23 cellular contexts compared by ENCODE assay signal in the genomic region with DNA sequence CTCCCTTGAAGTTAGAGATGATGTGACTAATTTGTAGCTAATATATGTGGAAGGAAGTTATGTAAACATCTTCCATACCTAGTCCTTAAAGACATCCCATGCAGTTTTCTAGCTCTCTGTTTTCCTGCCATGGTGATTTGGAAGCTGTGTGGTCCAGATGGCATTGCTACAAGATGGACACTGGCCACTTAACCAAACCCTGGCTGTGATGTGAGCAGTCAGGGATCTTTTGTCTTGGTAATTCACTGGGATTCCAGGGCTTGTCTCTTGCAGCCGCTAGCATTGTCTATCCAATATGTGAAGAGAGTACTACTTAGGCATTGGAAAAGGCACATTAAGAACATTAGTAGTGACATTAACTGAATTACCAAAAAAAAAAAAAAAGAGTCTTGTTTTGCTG.
"Had no signal": no experiment of that assay in that cellular context is flagged by ENCODE, and none has a peak within 500 bp of the region (broad histone marks: within the 10 kb centered on the region; RNA-seq: fewer than 3 reads in every experiment).

No MANE protein-coding gene starts in this region.

- H3K4me1 ChIP-seq: adrenal gland, ascending aorta, colonic mucosa, esophagus muscularis mucosa, gastrocnemius medialis, left ventricle myocardium inferior, parathyroid adenoma, right lobe of liver, tibial artery had no signal

- H2AFZ ChIP-seq: parathyroid adenoma had no signal

- H3K9me3 ChIP-seq: adrenal gland, ascending aorta, colonic mucosa, esophagus muscularis mucosa, gastrocnemius medialis, left ventricle myocardium inferior, right lobe of liver, tibial artery had no signal

- H3K36me3 ChIP-seq: adrenal gland, ascending aorta, brain microvascular endothelial cell, colonic mucosa, esophagus muscularis mucosa, gastrocnemius medialis, left ventricle myocardium inferior, right lobe of liver, tibial artery had no signal

- H3K79me2 ChIP-seq: parathyroid adenoma had no signal

- H3K27ac ChIP-seq: adrenal gland, ascending aorta, brain microvascular endothelial cell, colonic mucosa, dorsolateral prefrontal cortex, esophagus muscularis mucosa, gastrocnemius medialis, left ventricle myocardium inferior, parathyroid adenoma, right lobe of liver, skin epidermis, tibial artery had no signal

- DNase-seq: activated B cell treated with CpG ODN at 0.5 μM for 24 hours; activated CD4-positive, alpha-beta T cell treated with anti-CD3 and anti-CD28 coated beads for 36 hours; activated CD4-positive, alpha-beta T cell treated with anti-CD3 and anti-CD28 coated beads, Interleukin-2, amount 50 U/mL, for 4 hours; activated CD8-positive, alpha-beta memory T cell treated with anti-CD3 and anti-CD28 coated beads for 24 hours; activated CD8-positive, alpha-beta memory T cell treated with anti-CD3 and anti-CD28 coated beads, Interleukin-2, amount 50 U/mL, for 4 hours; activated T-cell treated with anti-CD3 and anti-CD28 coated beads, Interleukin-2, amount 50 U/mL, for 24 hours; adrenal gland; brain microvascular endothelial cell; central memory CD4-positive, alpha-beta T cell; colonic mucosa; dorsolateral prefrontal cortex; effector memory CD8-positive, alpha-beta T cell; gastrocnemius medialis; left ventricle myocardium inferior; midbrain; right lobe of liver; stimulated activated CD4-positive, alpha-beta T cell treated with anti-CD3 and anti-CD28 coated beads, Interleukin-1b, Interleukin-23, amount 100 ng/mL, for 48 hours; T-cell; tibial artery had no signal

- H3K9ac ChIP-seq: parathyroid adenoma had no signal

- H3K27me3 ChIP-seq: adrenal gland, ascending aorta, brain microvascular endothelial cell, colonic mucosa, esophagus muscularis mucosa, gastrocnemius medialis, right lobe of liver, tibial artery had no signal

- H3K4me3 ChIP-seq: adrenal gland, ascending aorta, colonic mucosa, dorsolateral prefrontal cortex, esophagus muscularis mucosa, gastrocnemius medialis, left ventricle myocardium inferior, right lobe of liver, skin epidermis, tibial artery had no signal
